ENCODE assay signal across 17 cellular contexts in genomic region chr5:164336276-164336675, GRCh38.
DNase-seq lines count a peak whose midpoint lies in the region; ATAC-seq, FAIRE-seq and TF ChIP-seq lines count a peak whose summit lies in the region.
"Had no signal": no experiment of that assay in that cellular context is flagged by ENCODE, and none has a peak within 500 bp of the region (broad histone marks: within the 10 kb centered on the region; RNA-seq: fewer than 3 reads in every experiment).

No MANE protein-coding gene starts in this region.

- peak overlapping the region; percentile 34; the same call in 1 of the 2 replicates for H3K4me2 ChIP-seq in SK-N-SH
- no peak overlapping the region for H3K4me2 ChIP-seq in smooth muscle cell

- intact Hi-C loops in tibial artery (cut with DNase I; ENCODE audit: low total_unique reads): no loop called here

- peak overlapping the region; percentile 72 to 74; a peak in 3 of 4 replicates for H3K27ac ChIP-seq in SK-N-SH (ENCODE audit: low read depth in 2 of 2, low read length in 1 of 2)
- H3K27ac ChIP-seq in foreskin keratinocyte: no peak overlapping the region
- H3K27ac ChIP-seq in smooth muscle cell (ENCODE audit: low read depth): peak overlapping the region; percentile 42
- no peak overlapping the region for H3K27ac ChIP-seq in small intestine (ENCODE audit: low read depth in 1 of 2, low read length in 1 of 2)
- no peak overlapping the region for H3K27ac ChIP-seq in tibial artery
- H3K27ac ChIP-seq: Peyer's patch had no signal

- H3K4me3 ChIP-seq in SK-N-SH (ENCODE audit: low read depth in 2 of 2, low read length in 1 of 2) (no peak overlapping the region; a peak in 1 of 4 replicates), smooth muscle cell (no peak overlapping the region), small intestine (ENCODE audit: low read depth in 1 of 2, low read length in 2 of 2) (no peak overlapping the region), tibial artery (no peak overlapping the region)
- H3K4me3 ChIP-seq: HAP-1, Peyer's patch had no signal

- no peaks in the 10 kb centered on the region for H3K36me3 ChIP-seq in SK-N-SH (replicated peaks in 1 of 2; ENCODE audit: control insufficient read depth in 1 of 2, insufficient read depth in 2 of 2, low read length in 1 of 2)
- H3K36me3 ChIP-seq in smooth muscle cell (ENCODE audit: low read depth): no peaks in the 10 kb centered on the region
- no peaks in the 10 kb centered on the region for H3K36me3 ChIP-seq in small intestine (ENCODE audit: control insufficient read depth in 2 of 2, insufficient read depth in 2 of 2, low read length in 2 of 2)
- H3K36me3 ChIP-seq in tibial artery: no peaks in the 10 kb centered on the region
- H3K36me3 ChIP-seq: HAP-1, Peyer's patch had no signal

- POLR2A ChIA-PET in SK-N-SH (lab: Yijun Ruan, JAX): no interaction called here

- H3K79me2 ChIP-seq in SK-N-SH (ENCODE audit: insufficient read depth): no peaks in the 10 kb centered on the region
- H3K79me2 ChIP-seq in smooth muscle cell (ENCODE audit: low read depth): no peaks in the 10 kb centered on the region

- no peak for TF ChIP-seq RAD21 in SK-N-SH (IDR thresholded peaks at IDR 0.05; ENCODE audit: low read length)

- H3K9ac ChIP-seq in SK-N-SH (no peak overlapping the region), smooth muscle cell (ENCODE audit: low read depth) (no peak overlapping the region)

- FAIRE-seq in small intestine (lab: Jason Lieb, UNC): no peak
- FAIRE-seq: HTR-8/SVneo had no signal

- TF ChIP-seq EP300 in SK-N-SH (IDR thresholded peaks at IDR 0.05; ENCODE audit: borderline replicate concordance in 1 of 2, low read depth in 1 of 2, low read length in 1 of 2): no peak

- TF ChIP-seq CTCF in SK-N-SH (IDR thresholded peaks at IDR 0.05) (no peak), foreskin keratinocyte (conservative IDR thresholded peaks at IDR 0.05) (no peak), smooth muscle cell (IDR thresholded peaks at IDR 0.05; ENCODE audit: borderline replicate concordance, insufficient read depth, poor library complexity, severe bottlenecking) (no peak), tibial artery (IDR thresholded peaks at IDR 0.05) (no peak)

- H3K27me3 ChIP-seq in SK-N-SH (ENCODE audit: insufficient read depth): no peaks in the 10 kb centered on the region
- no peaks in the 10 kb centered on the region for H3K27me3 ChIP-seq in foreskin keratinocyte
- no peaks in the 10 kb centered on the region for H3K27me3 ChIP-seq in smooth muscle cell (ENCODE audit: low read depth)
- H3K27me3 ChIP-seq in small intestine (ENCODE audit: control insufficient read depth in 2 of 2, insufficient read depth in 2 of 2, low read length in 2 of 2): no peaks in the 10 kb centered on the region
- H3K27me3 ChIP-seq in tibial artery: no peaks in the 10 kb centered on the region
- H3K27me3 ChIP-seq: Peyer's patch had no signal

- H3K4me1 ChIP-seq in SK-N-SH (ENCODE audit: control insufficient read depth in 1 of 2, insufficient read depth in 2 of 2, low read depth in 1 of 2, low read length in 1 of 2) (peaks cover 0 to 20% of the 10 kb centered on the region in 2 experiments), foreskin keratinocyte (peaks cover 19% of the 10 kb centered on the region), smooth muscle cell (ENCODE audit: low read depth) (no peaks in the 10 kb centered on the region), small intestine (ENCODE audit: control insufficient read depth in 2 of 2, insufficient read depth in 1 of 2, low read depth in 1 of 2, low read length in 1 of 2) (no peaks in the 10 kb centered on the region), tibial artery (no peaks in the 10 kb centered on the region)
- H3K4me1 ChIP-seq: HAP-1, Peyer's patch had no signal

- H3K9me2 ChIP-seq in SK-N-SH: no peaks in the 10 kb centered on the region

- ATAC-seq in GM21619 (IDR thresholded peaks at IDR 0.05; ENCODE audit: unreplicated experiment) (peak; percentile 13), foreskin keratinocyte (peak; percentile 31)

- no peak overlapping the region for H2AFZ ChIP-seq in SK-N-SH (ENCODE audit: low read depth)
- H2AFZ ChIP-seq in smooth muscle cell (ENCODE audit: low read depth): no peak overlapping the region

- no peaks in the 10 kb centered on the region for H4K20me1 ChIP-seq in SK-N-SH (ENCODE audit: insufficient read depth)
- no peaks in the 10 kb centered on the region for H4K20me1 ChIP-seq in smooth muscle cell (ENCODE audit: low read depth)

- H3F3A ChIP-seq in SK-N-SH (replicated peaks; ENCODE audit: insufficient read depth): peaks cover 20% of the 10 kb centered on the region
- H3F3A ChIP-seq in smooth muscle cell (ENCODE audit: low read depth): no peaks in the 10 kb centered on the region

- no peaks in the 10 kb centered on the region for H3K9me3 ChIP-seq in SK-N-SH
- H3K9me3 ChIP-seq in smooth muscle cell (replicated peaks; ENCODE audit: low read depth): no peaks in the 10 kb centered on the region
- no peaks in the 10 kb centered on the region for H3K9me3 ChIP-seq in small intestine (ENCODE audit: control insufficient read depth, low read depth)
- H3K9me3 ChIP-seq in tibial artery: no peaks in the 10 kb centered on the region
- H3K9me3 ChIP-seq: HAP-1, Peyer's patch had no signal

- DNase-seq in SK-N-SH (no peak), foreskin keratinocyte (no peak), smooth muscle cell (lab: John Stamatoyannopoulos, UW; ENCODE audit: unreplicated experiment) (no peak), small intestine (no peak), tibial artery (no peak), globus pallidus (ENCODE audit: low spot score) (no peak)
- DNase-seq: CD4-positive, alpha-beta memory T cell; KBM-7; NCI-H1105; NCI-H187; NCI-H446; NCI-H82; Peyer's patch; SHP77 had no signal

- CTCF ChIA-PET in SK-N-SH (lab: Yijun Ruan, JAX): interaction anchor here (1.3 kb wide), 1 partner anchor 9 kb away, joined by 3 read pairs; no protein-coding TSS in a partner anchor

- 13% methylated on average over 1 of the region's 1 CpG for WGBS in SK-N-SH (ENCODE audit: low lambda C conversion rate)
- 91% methylated on average over 1 of the region's 1 CpG for WGBS in smooth muscle cell (ENCODE audit: low lambda C conversion rate)
- 56 to 80% (median 61%) methylated on average over 1 of the region's 1 CpG for WGBS in small intestine, 3 donors

TF ChIP-seq in SK-N-SH, 30 proteins besides CTCF, POLR2A, EP300 and RAD21:
- TF ChIP-seq USF1 (IDR thresholded peaks at IDR 0.05; ENCODE audit: borderline replicate concordance, low read depth): no peak
- TF ChIP-seq JUND (IDR thresholded peaks at IDR 0.05): no peak
- no peak for TF ChIP-seq MXI1 (IDR thresholded peaks at IDR 0.05; ENCODE audit: low read depth, low read length)
- no peak for TF ChIP-seq EZH2phosphoT487 (IDR thresholded peaks at IDR 0.05; ENCODE audit: borderline replicate concordance, low read depth)
- no peak for TF ChIP-seq FOXM1 (IDR thresholded peaks at IDR 0.05; ENCODE audit: low read depth)
- no peak for TF ChIP-seq RFX5 (IDR thresholded peaks at IDR 0.05; ENCODE audit: low read length)
- no peak for TF ChIP-seq TEAD4 (IDR thresholded peaks at IDR 0.05; ENCODE audit: borderline replicate concordance, insufficient read depth)
- TF ChIP-seq TAF1 (IDR thresholded peaks at IDR 0.05; ENCODE audit: borderline replicate concordance, low read depth, low read length): no peak
- TF ChIP-seq POLR2AphosphoS5 (IDR thresholded peaks at IDR 0.05; ENCODE audit: low read depth, low read length): no peak
- no peak for TF ChIP-seq MEF2A (IDR thresholded peaks at IDR 0.05; ENCODE audit: borderline replicate concordance, low read depth)
- TF ChIP-seq, protein P1, sequence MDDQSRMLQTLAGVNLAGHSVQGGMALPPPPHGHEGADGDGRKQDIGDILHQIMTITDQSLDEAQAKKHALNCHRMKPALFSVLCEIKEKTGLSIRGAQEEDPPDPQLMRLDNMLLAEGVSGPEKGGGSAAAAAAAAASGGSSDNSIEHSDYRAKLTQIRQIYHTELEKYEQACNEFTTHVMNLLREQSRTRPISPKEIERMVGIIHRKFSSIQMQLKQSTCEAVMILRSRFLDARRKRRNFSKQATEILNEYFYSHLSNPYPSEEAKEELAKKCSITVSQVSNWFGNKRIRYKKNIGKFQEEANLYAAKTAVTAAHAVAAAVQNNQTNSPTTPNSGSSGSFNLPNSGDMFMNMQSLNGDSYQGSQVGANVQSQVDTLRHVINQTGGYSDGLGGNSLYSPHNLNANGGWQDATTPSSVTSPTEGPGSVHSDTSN (IDR thresholded peaks at IDR 0.05): no peak
- TF ChIP-seq MAX (IDR thresholded peaks at IDR 0.05; ENCODE audit: low read depth): no peak
- no peak for TF ChIP-seq SIN3A (IDR thresholded peaks at IDR 0.05; ENCODE audit: borderline replicate concordance, low read depth, low read length)
- no peak for TF ChIP-seq RCOR1 (IDR thresholded peaks at IDR 0.05; ENCODE audit: low read length)
- no peak for TF ChIP-seq SMC3 (IDR thresholded peaks at IDR 0.05; ENCODE audit: low read depth, low read length)
- no peak for TF ChIP-seq TCF12 (IDR thresholded peaks at IDR 0.05)
- no peak for TF ChIP-seq GATA2 (CRISPR knock-in tag; IDR thresholded peaks at IDR 0.05)
- TF ChIP-seq, protein P2, sequence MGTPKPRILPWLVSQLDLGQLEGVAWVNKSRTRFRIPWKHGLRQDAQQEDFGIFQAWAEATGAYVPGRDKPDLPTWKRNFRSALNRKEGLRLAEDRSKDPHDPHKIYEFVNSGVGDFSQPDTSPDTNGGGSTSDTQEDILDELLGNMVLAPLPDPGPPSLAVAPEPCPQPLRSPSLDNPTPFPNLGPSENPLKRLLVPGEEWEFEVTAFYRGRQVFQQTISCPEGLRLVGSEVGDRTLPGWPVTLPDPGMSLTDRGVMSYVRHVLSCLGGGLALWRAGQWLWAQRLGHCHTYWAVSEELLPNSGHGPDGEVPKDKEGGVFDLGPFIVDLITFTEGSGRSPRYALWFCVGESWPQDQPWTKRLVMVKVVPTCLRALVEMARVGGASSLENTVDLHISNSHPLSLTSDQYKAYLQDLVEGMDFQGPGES (IDR thresholded peaks at IDR 0.05; ENCODE audit: low read depth, low read length): no peak

Comparison
In these comparisons a context has a peak if more than half of its experiments do, and no peak if none do; other contexts are left out.
1. H3K27ac ChIP-seq: peak in SK-N-SH (2 of 2) and smooth muscle cell (single experiment); none in foreskin keratinocyte (single experiment), small intestine (0 of 2) and tibial artery (0 of 2).